In genomic region chr9:137254624-137255447, GRCh38 we compare ENCODE assay signal across 8 cellular contexts. TPM values are rescaled to one million over a fixed set of nuclear protein-coding genes. Genes with fewer than 3 reads are reported as not detected.
DNase-seq lines count a peak whose midpoint lies in the region; ATAC-seq and TF ChIP-seq lines count a peak whose summit lies in the region.

Gene NELFB, plus strand, starts transcription at chr9:137255327.

- intact Hi-C loops in Right ventricle myocardium inferior (cut with DNase I) (no loop called here), tibial artery (cut with DNase I; ENCODE audit: low total_unique reads) (no loop called here)

- peak within 1 kb of the TSS; percentile 83 for H2AFZ ChIP-seq in parathyroid adenoma

- H3K36me3 ChIP-seq in parathyroid adenoma (ENCODE audit: control insufficient read depth, insufficient read depth, low read length) (no peaks in the 10 kb centered on the region), tibial artery (peaks cover 10 to 31% (median 12%) of the 10 kb centered on the region in 3 donors)

- peak within 1 kb of the TSS; percentile 88 for H3K4me3 ChIP-seq in parathyroid adenoma (ENCODE audit: low read depth, low read length)
- H3K4me3 ChIP-seq in tibial artery = peak within 1 kb of the TSS; percentile 92

- peaks cover 2% of the 10 kb centered on the region for H3K36me3 Mint-ChIP-seq in activated naive CD8-positive, alpha-beta T cell treated with anti-CD3 and anti-CD28 coated beads, Interleukin-2, amount 10 ng/mL, durations not matched to agents 7 days and 5 days

- H3K9me3 ChIP-seq in parathyroid adenoma (ENCODE audit: control insufficient read depth, low read length) (no peaks in the 10 kb centered on the region), tibial artery (no peaks in the 10 kb centered on the region)

- peaks cover 5% of the 10 kb centered on the region for H3K4me1 Mint-ChIP-seq in activated naive CD8-positive, alpha-beta T cell treated with anti-CD3 and anti-CD28 coated beads, Interleukin-2, amount 10 ng/mL, durations not matched to agents 7 days and 5 days

- TF ChIP-seq POLR2A in GM10847 (IDR thresholded peaks at IDR 0.05; ENCODE audit: extremely low read depth, insufficient read length) = peak; percentile 72

- no peaks in the 10 kb centered on the region for H3K79me2 ChIP-seq in parathyroid adenoma

- no peaks in the 10 kb centered on the region for H3K27me3 ChIP-seq in parathyroid adenoma (ENCODE audit: control insufficient read depth, insufficient read depth, low read length)
- H3K27me3 ChIP-seq in tibial artery = peaks cover 0 to 27% of the 10 kb centered on the region in 2 donors

- peak within 1 kb of the TSS; percentile 24 for H3K27ac ChIP-seq in parathyroid adenoma
- H3K27ac ChIP-seq in tibial artery = peak within 1 kb of the TSS; percentile 76 to 79

- no peak for TF ChIP-seq CTCF in parathyroid adenoma (IDR thresholded peaks at IDR 0.05)
- peak in 1 of 2 experiments; percentile 20 for TF ChIP-seq CTCF in tibial artery (IDR thresholded peaks at IDR 0.05)

- DNase-seq in NCI-H1092 treated with DMSO at 0.1 percent for 48 hours (lab: John Stamatoyannopoulos, UW) (peak; percentile 90), SW 1271 (lab: John Stamatoyannopoulos, UW) (peak; percentile 65 to 88), Right ventricle myocardium inferior (ENCODE audit: missing footprints) (peak; percentile 97), tibial artery (peak; percentile 88 to 96)
- peak; percentile 100 for DNase-seq in activated naive CD8-positive, alpha-beta T cell treated with anti-CD3 and anti-CD28 coated beads, Interleukin-2, amount 10 ng/mL, durations not matched to agents 7 days and 5 days

- H3K4me2 ChIP-seq in parathyroid adenoma (ENCODE audit: low read length) = peak within 1 kb of the TSS; percentile 79

- H3K27ac Mint-ChIP-seq in activated naive CD8-positive, alpha-beta T cell treated with anti-CD3 and anti-CD28 coated beads, Interleukin-2, amount 10 ng/mL, durations not matched to agents 7 days and 5 days = peak within 1 kb of the TSS; percentile 76

- peak within 1 kb of the TSS; percentile 91 for H3K4me3 Mint-ChIP-seq in activated naive CD8-positive, alpha-beta T cell treated with anti-CD3 and anti-CD28 coated beads, Interleukin-2, amount 10 ng/mL, durations not matched to agents 7 days and 5 days

- no peaks in the 10 kb centered on the region for H3K9me3 Mint-ChIP-seq in activated naive CD8-positive, alpha-beta T cell treated with anti-CD3 and anti-CD28 coated beads, Interleukin-2, amount 10 ng/mL, durations not matched to agents 7 days and 5 days

- no peak within 1 kb of the TSS for H3K9ac ChIP-seq in parathyroid adenoma

- POLR2A ChIA-PET in activated naive CD8-positive, alpha-beta T cell treated with anti-CD3 and anti-CD28 coated beads, Interleukin-2, amount 10 ng/mL, durations not matched to agents 7 days and 5 days (lab: Charles Lee) = interaction anchor here (0.5 to 7.2 kb wide), 10 partner anchors 12 to 169 kb away, joined by 3 to 171 read pairs (median 7); partner anchors contain the start of genes CYSRT1, EXD3, MAN1B1 and NDOR1

- H3K4me1 ChIP-seq in parathyroid adenoma (peaks cover 3% of the 10 kb centered on the region), tibial artery (peaks cover 0 to 26% (median 23%) of the 10 kb centered on the region in 4 donors)

- ATAC-seq in HG02588 (IDR thresholded peaks at IDR 0.05; ENCODE audit: unreplicated experiment) = peak; percentile 79
- peak; percentile 88 for ATAC-seq in activated naive CD8-positive, alpha-beta T cell treated with anti-CD3 and anti-CD28 coated beads, Interleukin-2, amount 10 ng/mL, durations not matched to agents 7 days and 5 days (ENCODE audit: low read depth)
- ATAC-seq in Right ventricle myocardium inferior = peak; percentile 86

- no peaks in the 10 kb centered on the region for H3K27me3 Mint-ChIP-seq in activated naive CD8-positive, alpha-beta T cell treated with anti-CD3 and anti-CD28 coated beads, Interleukin-2, amount 10 ng/mL, durations not matched to agents 7 days and 5 days

RNA-seq across cellular contexts. Expression of gene NELFB, which starts in this region (rescaled TPM):
- 10 to 100 TPM; 58.7 to 63.1 TPM for total RNA-seq in activated naive CD8-positive, alpha-beta T cell treated with anti-CD3 and anti-CD28 coated beads, Interleukin-2, amount 10 ng/mL, durations not matched to agents 7 days and 5 days
- 37.9 TPM for total RNA-seq in Right ventricle myocardium inferior

Comparison
In these comparisons a context has a peak if more than half of its experiments do, and no peak if none do; other contexts are left out.
1. Peak in every context shown above with its lines: DNase-seq, ATAC-seq, H3K4me3 ChIP-seq and H3K27ac ChIP-seq.